ENCODE assay signal across 14 cellular contexts in genomic region chr2:65316072-65316471, GRCh38.
DNase-seq lines count a peak whose midpoint lies in the region; ATAC-seq, FAIRE-seq and TF ChIP-seq lines count a peak whose summit lies in the region.
"Had no signal": no experiment of that assay in that cellular context is flagged by ENCODE, and none has a peak within 500 bp of the region (broad histone marks: within the 10 kb centered on the region; RNA-seq: fewer than 3 reads in every experiment).

No MANE protein-coding gene starts in this region.

- H3K27me3 ChIP-seq in pancreas: no peaks in the 10 kb centered on the region
- no peaks in the 10 kb centered on the region for H3K27me3 ChIP-seq in vagina

- DNase-seq in SIG-M5 treated with dmso at 0.1 percent for 504 hours (lab: John Stamatoyannopoulos, UW; ENCODE audit: unreplicated experiment) (peak; percentile 42), SIG-M5 (lab: John Stamatoyannopoulos, UW) (no peak), fibroblast of the aortic adventitia (ENCODE audit: low read depth) (peak; percentile 91), pancreas (peak in 1 of 6 donors; percentile 18), vagina (ENCODE audit: extremely low spot score in 2 of 2) (no peak), GM12891 (ENCODE audit: insufficient read length, low spot score) (no peak)
- no peak for DNase-seq in activated CD8-positive, alpha-beta memory T cell treated with anti-CD3 and anti-CD28 coated beads, Interleukin-2, amount 50 U/mL, for 48 hours
- DNase-seq: H9; NCI-H1694 treated with DMSO at 0.1 percent for 48 hours; stimulated activated CD4-positive, alpha-beta T cell treated with anti-CD3 and anti-CD28 coated beads, Interleukin-2, amount 100 ng/mL, for 48 hours had no signal

- intact Hi-C loops in pancreas (cut with DNase I) (no loop called here), vagina (cut with DNase I) (no loop called here)

- H3K4me1 ChIP-seq in pancreas (peaks cover 0 to 2% (median 0%) of the 10 kb centered on the region in 3 donors), vagina (peaks cover 32% of the 10 kb centered on the region)

- no peak for TF ChIP-seq POLR2A in vagina (IDR thresholded peaks at IDR 0.05)
- TF ChIP-seq POLR2A in GM12891 (IDR thresholded peaks at IDR 0.05; ENCODE audit: low read depth, low read length): no peak

- no peak for TF ChIP-seq CTCF in fibroblast of the aortic adventitia (IDR thresholded peaks at IDR 0.05; ENCODE audit: insufficient read depth, low read length)
- TF ChIP-seq CTCF in pancreas (IDR thresholded peaks at IDR 0.05): no peak
- no peak for TF ChIP-seq CTCF in vagina (IDR thresholded peaks at IDR 0.05)

- H3K9me3 ChIP-seq in pancreas (no peaks in the 10 kb centered on the region), vagina (no peaks in the 10 kb centered on the region)

- peaks cover 0 to 34% (median 6%) of the 10 kb centered on the region in 3 donors for H3K36me3 ChIP-seq in pancreas
- H3K36me3 ChIP-seq in vagina: peaks cover 3 to 35% of the 10 kb centered on the region in 2 donors

- H3K27ac ChIP-seq in pancreas (no peak overlapping the region), vagina (peak overlapping the region; percentile 62)
- H3K27ac ChIP-seq: 22Rv1 had no signal

- peak in 3 of 4 donors; percentile 34 to 65 (median 53) for ATAC-seq in pancreas
- no peak for ATAC-seq in HG02678 (IDR thresholded peaks at IDR 0.05; ENCODE audit: unreplicated experiment)
- ATAC-seq: activated T-cell treated with anti-CD3 and anti-CD28 coated beads, Interleukin-2, amount 50 U/mL, for 72 hours had no signal

- 61 to 67% methylated on average over 6 of the region's 6 CpGs for WGBS in pancreas, 2 donors

- FAIRE-seq in pancreas (lab: Jason Lieb, UNC): no peak
- no peak for FAIRE-seq in GM12891 (lab: Jason Lieb, UNC)
- FAIRE-seq: GM12892 had no signal

- H3K4me3 ChIP-seq in fibroblast of the aortic adventitia (ENCODE audit: low read depth, low read length) (no peak overlapping the region), pancreas (no peak overlapping the region), vagina (no peak overlapping the region)

TF ChIP-seq in GM12891, 5 proteins besides CTCF, POLR2A, EP300 and RAD21:
- TF ChIP-seq PAX5 (IDR thresholded peaks at IDR 0.05; ENCODE audit: insufficient read depth, low read length, severe bottlenecking) (no peak), POLR2AphosphoS5 (IDR thresholded peaks at IDR 0.05; ENCODE audit: low read depth, low read length) (no peak), TAF1 (IDR thresholded peaks at IDR 0.05; ENCODE audit: low read depth, low read length) (no peak), POU2F2 (IDR thresholded peaks at IDR 0.05; ENCODE audit: low read depth, low read length) (no peak), SPI1 (IDR thresholded peaks at IDR 0.05; ENCODE audit: low read depth, low read length) (no peak)

Comparison
In these comparisons a context has a peak if more than half of its experiments do, and no peak if none do; other contexts are left out.
1. DNase-seq: peak in SIG-M5 treated with dmso at 0.1 percent for 504 hours (single experiment) and fibroblast of the aortic adventitia (single experiment); none in SIG-M5 (single experiment), vagina (0 of 2), activated CD8-positive, alpha-beta memory T cell treated with anti-CD3 and anti-CD28 coated beads, Interleukin-2, amount 50 U/mL, for 48 hours (single experiment) and GM12891 (single experiment).